In genomic region chr18:10162340-10162739, GRCh38 we compare ENCODE assay signal across 32 cellular contexts.
"Had no signal": no experiment of that assay in that cellular context is flagged by ENCODE, and none has a peak within 500 bp of the region (broad histone marks: within the 10 kb centered on the region; RNA-seq: fewer than 3 reads in every experiment).

No MANE protein-coding gene starts in this region.

- H3K9ac ChIP-seq: KMS-11 had no signal

- H3K4me3 ChIP-seq: MG63 had no signal

- H3K27ac ChIP-seq: KMS-11 had no signal

- H3K4me2 ChIP-seq: KMS-11 had no signal

- H3K27me3 ChIP-seq: MG63 had no signal

- H3K9me3 ChIP-seq: MG63 had no signal

- DNase-seq: Karpas-422, Kasumi-1, MG63, MM.1S, MV-4-11, NCI-H1048, NCI-H1092, NCI-H1092 treated with DMSO at 0.1 percent for 48 hours, NCI-H1105, NCI-H1105 treated with DMSO at 0.1 percent for 48 hours, NCI-H1417 treated with DMSO at 0.1 percent for 48 hours, NCI-H1436, NCI-H1436 treated with DMSO at 0.1 percent for 48 hours, NCI-H146, NCI-H1694, NCI-H187, NCI-H187 treated with DMSO at 0.1 percent for 48 hours, NCI-H1930, NCI-H2029, NCI-H2029 treated with DMSO at 0.1 percent for 48 hours, NCI-H2081, NCI-H2081 treated with DMSO at 0.1 percent for 48 hours, NCI-H2107, NCI-H2171, NCI-H2171 treated with DMSO at 0.1 percent for 48 hours, NCI-H2227 treated with DMSO at 0.1 percent for 48 hours, NCI-H226, NCI-H345, NCI-H446 treated with DMSO at 0.1 percent for 48 hours, NCI-H510A, NCI-H510A treated with DMSO at 0.1 percent for 48 hours had no signal

- H3K36me3 ChIP-seq: MG63 had no signal
